8 cellular contexts compared by ENCODE assay signal in the genomic region with DNA sequence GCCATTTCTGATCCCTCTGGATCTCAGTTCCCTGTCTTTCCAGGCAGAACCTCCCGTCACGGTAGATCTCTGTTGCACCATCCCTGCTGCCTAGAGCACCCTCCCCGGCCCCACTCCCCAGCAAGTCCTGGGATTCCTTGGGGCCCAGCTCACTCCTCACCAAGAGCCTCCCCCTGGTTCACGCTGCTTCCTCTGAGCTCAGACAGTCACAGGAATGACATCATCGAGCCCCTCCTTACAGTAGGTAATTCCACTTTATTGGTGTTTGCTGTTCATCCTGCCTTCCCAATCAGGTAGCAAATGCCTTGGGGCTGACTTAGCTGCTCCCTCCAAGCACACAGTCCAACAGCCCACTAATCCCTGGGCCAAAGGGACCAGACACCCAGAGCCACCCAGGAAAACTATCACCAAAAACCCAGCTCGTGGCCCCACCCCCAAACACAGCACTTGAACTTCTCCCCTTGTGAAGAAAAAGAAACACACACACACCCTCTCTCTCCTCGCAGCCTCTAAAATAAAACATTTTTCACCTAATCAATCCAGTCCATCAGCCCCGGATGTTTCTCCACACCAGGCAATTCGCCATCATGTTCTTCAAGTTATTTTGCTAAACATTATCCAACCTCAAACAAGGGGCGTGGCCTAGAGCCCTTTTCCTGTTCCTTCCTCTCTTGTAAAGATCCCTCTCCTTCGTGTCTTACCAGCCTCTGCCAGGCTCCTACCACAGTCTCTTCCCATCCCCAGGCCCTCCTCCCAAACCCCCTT. TPM values are rescaled to one million over a fixed set of nuclear protein-coding genes. Genes with fewer than 3 reads are reported as not detected.
A peak's percentile ranks its signal among the peaks of the same experiment; 100 is the strongest.
DNase-seq lines count a peak whose midpoint lies in the region; ATAC-seq and TF ChIP-seq lines count a peak whose summit lies in the region.

No MANE protein-coding gene starts in this region.

- peak overlapping the region; percentile 16 for H3K4me3 ChIP-seq in CD8-positive, alpha-beta memory T cell (ENCODE audit: low read length)
- H3K4me3 ChIP-seq in endodermal cell (ENCODE audit: low read length), result no peak overlapping the region

- no peaks in the 10 kb centered on the region for H3K9me3 ChIP-seq in CD8-positive, alpha-beta memory T cell (ENCODE audit: low read length)
- H3K9me3 ChIP-seq in endodermal cell (ENCODE audit: control insufficient read depth, low read length), result no peaks in the 10 kb centered on the region

- ATAC-seq in GM18909 (IDR thresholded peaks at IDR 0.05; ENCODE audit: poor library complexity, unreplicated experiment), result no peak
- ATAC-seq in GM18867 (IDR thresholded peaks at IDR 0.05; ENCODE audit: unreplicated experiment), result no peak

- H3K36me3 Mint-ChIP-seq in CD8-positive, alpha-beta memory T cell, result peaks cover 0 to 42% (median 0%) of the 10 kb centered on the region in 3 donors
- no peaks in the 10 kb centered on the region for H3K36me3 Mint-ChIP-seq in endodermal cell (ENCODE audit: low read depth)
- H3K36me3 Mint-ChIP-seq in osteocyte (ENCODE audit: unreplicated experiment), result peaks cover 4% of the 10 kb centered on the region

- TF ChIP-seq CTCF in endodermal cell (conservative IDR thresholded peaks at IDR 0.05) (no peak), osteocyte (IDR thresholded peaks at IDR 0.05) (no peak)

- H3K27me3 ChIP-seq in CD8-positive, alpha-beta memory T cell (ENCODE audit: insufficient read depth, low read length, poor library complexity, severe bottlenecking), result no peaks in the 10 kb centered on the region
- H3K27me3 ChIP-seq in endodermal cell (ENCODE audit: control insufficient read depth, insufficient read depth, low read length, poor library complexity, severe bottlenecking), result no peaks in the 10 kb centered on the region

- DNase-seq in CD8-positive, alpha-beta memory T cell, result no peak
- DNase-seq in NCI-H82 (lab: John Stamatoyannopoulos, UW) (peak; percentile 71), endodermal cell (peak; percentile 34), osteocyte (ENCODE audit: extremely low spot score, unreplicated experiment) (no peak), T-helper 9 cell (no peak), SK-N-DZ (ENCODE audit: low spot score) (no peak)

- H3K27ac ChIP-seq in CD8-positive, alpha-beta memory T cell (ENCODE audit: low read depth, low read length), result peak overlapping the region; percentile 41
- no peak overlapping the region for H3K27ac ChIP-seq in endodermal cell (ENCODE audit: low read depth, low read length)

- H3K27me3 Mint-ChIP-seq in CD8-positive, alpha-beta memory T cell, result peaks cover 0 to 7% of the 10 kb centered on the region in 2 donors
- H3K27me3 Mint-ChIP-seq in endodermal cell (ENCODE audit: insufficient read depth), result no peaks in the 10 kb centered on the region
- no peaks in the 10 kb centered on the region for H3K27me3 Mint-ChIP-seq in osteocyte (ENCODE audit: unreplicated experiment)

- peaks cover 52% of the 10 kb centered on the region for H3K4me1 ChIP-seq in CD8-positive, alpha-beta memory T cell (ENCODE audit: insufficient read depth, low read length)
- no peaks in the 10 kb centered on the region for H3K4me1 ChIP-seq in endodermal cell (ENCODE audit: control insufficient read depth, insufficient read depth, low read length)

- POLR2A ChIA-PET in CD8-positive, alpha-beta memory T cell (lab: Charles Lee), result no interaction called here

- H3K27ac Mint-ChIP-seq in CD8-positive, alpha-beta memory T cell, result peak overlapping the region; percentile 54 to 99 (median 98)
- H3K27ac Mint-ChIP-seq in endodermal cell (peak overlapping the region; percentile 98), osteocyte (ENCODE audit: unreplicated experiment) (peak overlapping the region; percentile 98)

- CTCF ChIA-PET in CD8-positive, alpha-beta memory T cell (lab: Charles Lee), result interaction anchor here (0.9 to 1.7 kb wide), 3 partner anchors 28 to 87 kb away, joined by 3 to 5 read pairs (median 3); a partner anchor contains a TSS

- peaks cover 72 to 86% (median 73%) of the 10 kb centered on the region in 3 donors for H3K4me1 Mint-ChIP-seq in CD8-positive, alpha-beta memory T cell
- H3K4me1 Mint-ChIP-seq in endodermal cell (peaks cover 27% of the 10 kb centered on the region), osteocyte (ENCODE audit: unreplicated experiment) (peaks cover 56% of the 10 kb centered on the region)

- H3K9me3 Mint-ChIP-seq in CD8-positive, alpha-beta memory T cell, result no peaks in the 10 kb centered on the region
- H3K9me3 Mint-ChIP-seq in endodermal cell (no peaks in the 10 kb centered on the region), osteocyte (ENCODE audit: unreplicated experiment) (no peaks in the 10 kb centered on the region)

- H3K4me3 Mint-ChIP-seq in CD8-positive, alpha-beta memory T cell, result peak overlapping the region; percentile 92 to 99 (median 98)
- peak overlapping the region; percentile 99 for H3K4me3 Mint-ChIP-seq in endodermal cell
- peak overlapping the region; percentile 98 for H3K4me3 Mint-ChIP-seq in osteocyte (ENCODE audit: unreplicated experiment)

- WGBS in endodermal cell (ENCODE audit: insufficient coverage in 1 of 2, insufficient read length in 1 of 2), 2 experiments, result 85 to 89% methylated on average over 11 of the region's 11 CpGs

- no peak overlapping the region for H3K9ac ChIP-seq in endodermal cell (ENCODE audit: extremely low read depth, low read length, poor library complexity, severe bottlenecking)

- no peaks in the 10 kb centered on the region for H3K36me3 ChIP-seq in CD8-positive, alpha-beta memory T cell (ENCODE audit: insufficient read depth, low read length)
- peaks cover 8% of the 10 kb centered on the region for H3K36me3 ChIP-seq in endodermal cell (ENCODE audit: control insufficient read depth, insufficient read depth, low read length)

RNA-seq across cellular contexts. Expression of a gene that starts 2.5 kb away (rescaled TPM):
- total RNA-seq in CD8-positive, alpha-beta memory T cell, result 10 to 100 TPM; 77.6 to 78.0 TPM
- 122 TPM for polyA plus RNA-seq in CD8-positive, alpha-beta memory T cell
- total RNA-seq in endodermal cell, result 10 to 100 TPM; 66.0 to 73.9 TPM
- polyA plus RNA-seq in endodermal cell (2013, experiment 1 of 2), result 65.0 TPM
- 52.9 TPM for polyA plus RNA-seq in endodermal cell (2013, experiment 2 of 2)
- total RNA-seq in osteocyte, result 104 TPM in 2 replicates
- 37.1 and 51.7 TPM in 2 replicates for polyA plus RNA-seq in SK-N-DZ (2014; cell fraction: cytosol; rRNA removed)
- polyA plus RNA-seq in SK-N-DZ (2014; cell fraction: nucleus; rRNA removed), result 36.0 and 54.8 TPM in 2 replicates

RNA-seq across cellular contexts. Expression of a gene that starts 28.3 kb away (rescaled TPM):
- 10 to 100 TPM; 10.8 to 12.4 TPM for total RNA-seq in CD8-positive, alpha-beta memory T cell
- polyA plus RNA-seq in CD8-positive, alpha-beta memory T cell, result 5.9 TPM
- total RNA-seq in endodermal cell, result 10 to 100 TPM; 14.7 to 22.9 TPM
- 21.8 TPM for polyA plus RNA-seq in endodermal cell (2013, experiment 1 of 2)
- polyA plus RNA-seq in endodermal cell (2013, experiment 2 of 2), result 15.8 TPM
- total RNA-seq in osteocyte, result 14.5 and 21.9 TPM in 2 replicates
- polyA plus RNA-seq in SK-N-DZ (2014; cell fraction: cytosol; rRNA removed), result 7.1 and 8.8 TPM in 2 replicates
- polyA plus RNA-seq in SK-N-DZ (2014; cell fraction: nucleus; rRNA removed), result 34.9 and 43.2 TPM in 2 replicates

RNA-seq across cellular contexts. Expression of a gene that starts 40.7 kb away (rescaled TPM):
- not detected for total RNA-seq in CD8-positive, alpha-beta memory T cell
- polyA plus RNA-seq in CD8-positive, alpha-beta memory T cell, result not detected
- total RNA-seq in endodermal cell (1 to 10 TPM; 2.5 to 3.6 TPM), osteocyte (0.05 TPM in 1 of 2 replicates, not detected in the other)
- 4.1 TPM for polyA plus RNA-seq in endodermal cell (2013, experiment 1 of 2)
- 2.6 TPM for polyA plus RNA-seq in endodermal cell (2013, experiment 2 of 2)
- 0.07 and 0.32 TPM in 2 replicates for polyA plus RNA-seq in SK-N-DZ (2014; cell fraction: cytosol; rRNA removed)
- polyA plus RNA-seq in SK-N-DZ (2014; cell fraction: nucleus; rRNA removed), result 0.66 TPM in 1 of 2 replicates, not detected in the other

Comparison
In these comparisons a context has a peak if more than half of its experiments do, and no peak if none do; other contexts are left out.
1. DNase-seq: peak in NCI-H82 (single experiment) and endodermal cell (single experiment); none in CD8-positive, alpha-beta memory T cell (0 of 5), osteocyte (single experiment), T-helper 9 cell (single experiment) and SK-N-DZ (single experiment).
2. Peak in every context shown above with its lines, with median percentiles within 50 percentile points of each other: H3K27ac Mint-ChIP-seq and H3K4me3 Mint-ChIP-seq.